ENCODE assay signal across 9 cellular contexts in genomic region chr9:82606761-82607382, GRCh38.
A peak's percentile ranks its signal among the peaks of the same experiment; 100 is the strongest.
DNase-seq lines count a peak whose midpoint lies in the region; ATAC-seq and TF ChIP-seq lines count a peak whose summit lies in the region.
"Had no signal": no experiment of that assay in that cellular context is flagged by ENCODE, and none has a peak within 500 bp of the region (broad histone marks: within the 10 kb centered on the region; RNA-seq: fewer than 3 reads in every experiment).

No MANE protein-coding gene starts in this region.

- TF ChIP-seq CTCF in esophagus squamous epithelium (IDR thresholded peaks at IDR 0.05) = peak; percentile 16 to 64 (median 46)

- POLR2A ChIA-PET in naive thymus-derived CD4-positive, alpha-beta T cell (lab: Charles Lee) = no interaction called here

- H3K4me3 ChIP-seq in esophagus squamous epithelium = no peak overlapping the region
- H3K4me3 ChIP-seq in naive thymus-derived CD4-positive, alpha-beta T cell (ENCODE audit: low read length) = no peak overlapping the region
- H3K4me3 ChIP-seq: BLaER1 treated with 17β-estradiol and CSF1 and Interleukin-3, amounts not matched to agents 10 nM and 100 nM had no signal

- peak; percentile 34 for ATAC-seq in naive thymus-derived CD4-positive, alpha-beta T cell
- ATAC-seq in stimulated activated effector memory CD8-positive, alpha-beta T cell treated with anti-CD3 and anti-CD28 coated beads, Interleukin-12 subunit alpha, Interleukin-12 subunit beta, amount 100 ng/mL, for 72 hours = no peak
- no peak for ATAC-seq in HG03460 (IDR thresholded peaks at IDR 0.05; ENCODE audit: unreplicated experiment)

- H3K4me1 Mint-ChIP-seq in naive thymus-derived CD4-positive, alpha-beta T cell = no peaks in the 10 kb centered on the region
- no peaks in the 10 kb centered on the region for H3K4me1 Mint-ChIP-seq in stimulated activated effector memory CD8-positive, alpha-beta T cell treated with anti-CD3 and anti-CD28 coated beads, Interleukin-12 subunit alpha, Interleukin-12 subunit beta, amount 100 ng/mL, for 72 hours

- H3K27ac Mint-ChIP-seq in naive thymus-derived CD4-positive, alpha-beta T cell = no peak overlapping the region
- H3K27ac Mint-ChIP-seq in stimulated activated effector memory CD8-positive, alpha-beta T cell treated with anti-CD3 and anti-CD28 coated beads, Interleukin-12 subunit alpha, Interleukin-12 subunit beta, amount 100 ng/mL, for 72 hours = no peak overlapping the region

- peaks cover 0 to 7% (median 0%) of the 10 kb centered on the region in 11 donors for H3K9me3 Mint-ChIP-seq in naive thymus-derived CD4-positive, alpha-beta T cell
- H3K9me3 Mint-ChIP-seq in stimulated activated effector memory CD8-positive, alpha-beta T cell treated with anti-CD3 and anti-CD28 coated beads, Interleukin-12 subunit alpha, Interleukin-12 subunit beta, amount 100 ng/mL, for 72 hours = peaks cover 3% of the 10 kb centered on the region

- H3K4me3 Mint-ChIP-seq in naive thymus-derived CD4-positive, alpha-beta T cell = no peak overlapping the region
- no peak overlapping the region for H3K4me3 Mint-ChIP-seq in stimulated activated effector memory CD8-positive, alpha-beta T cell treated with anti-CD3 and anti-CD28 coated beads, Interleukin-12 subunit alpha, Interleukin-12 subunit beta, amount 100 ng/mL, for 72 hours

- no peaks in the 10 kb centered on the region for H3K27me3 ChIP-seq in esophagus squamous epithelium
- no peaks in the 10 kb centered on the region for H3K27me3 ChIP-seq in naive thymus-derived CD4-positive, alpha-beta T cell (ENCODE audit: control insufficient read depth in 2 of 2, insufficient read depth in 2 of 2, low read length in 2 of 2)
- H3K27me3 ChIP-seq: BLaER1 treated with 17β-estradiol and CSF1 and Interleukin-3, amounts not matched to agents 10 nM and 100 nM had no signal

- H3K9me3 ChIP-seq in esophagus squamous epithelium = no peaks in the 10 kb centered on the region
- H3K9me3 ChIP-seq in naive thymus-derived CD4-positive, alpha-beta T cell (ENCODE audit: control insufficient read depth in 2 of 3, low read length in 3 of 3) = no peaks in the 10 kb centered on the region
- H3K9me3 ChIP-seq: BLaER1 treated with 17β-estradiol and CSF1 and Interleukin-3, amounts not matched to agents 10 nM and 100 nM had no signal

- CTCF ChIA-PET in naive thymus-derived CD4-positive, alpha-beta T cell (lab: Charles Lee) = no interaction called here

- no peak for TF ChIP-seq POLR2A in esophagus squamous epithelium (IDR thresholded peaks at IDR 0.05)

- peaks cover 0 to 12% (median 0%) of the 10 kb centered on the region in 3 donors for H3K4me1 ChIP-seq in esophagus squamous epithelium
- no peaks in the 10 kb centered on the region for H3K4me1 ChIP-seq in naive thymus-derived CD4-positive, alpha-beta T cell (ENCODE audit: control insufficient read depth in 2 of 2, insufficient read depth in 2 of 2, low read length in 2 of 2)
- H3K4me1 ChIP-seq: BLaER1 treated with 17β-estradiol and CSF1 and Interleukin-3, amounts not matched to agents 10 nM and 100 nM had no signal

- no peak overlapping the region for H3K27ac ChIP-seq in esophagus squamous epithelium
- H3K27ac ChIP-seq in naive thymus-derived CD4-positive, alpha-beta T cell (ENCODE audit: low read depth, low read length) = no peak overlapping the region
- H3K27ac ChIP-seq: BLaER1 treated with 17β-estradiol and CSF1 and Interleukin-3, amounts not matched to agents 10 nM and 100 nM had no signal

- DNase-seq in NCI-H2196 (lab: John Stamatoyannopoulos, UW; ENCODE audit: unreplicated experiment) (peak; percentile 48), NCI-H2196 treated with DMSO at 0.1 percent for 48 hours (lab: John Stamatoyannopoulos, UW; ENCODE audit: unreplicated experiment) (no peak), HuH-7.5 (ENCODE audit: low spot score) (peak; percentile 43), RKO (ENCODE audit: low spot score) (peak; percentile 61), esophagus squamous epithelium (lab: John Stamatoyannopoulos, UW) (no peak)
- DNase-seq in naive thymus-derived CD4-positive, alpha-beta T cell = no peak
- DNase-seq in stimulated activated effector memory CD8-positive, alpha-beta T cell treated with anti-CD3 and anti-CD28 coated beads, Interleukin-12 subunit alpha, Interleukin-12 subunit beta, amount 100 ng/mL, for 72 hours (ENCODE audit: low spot score in 2 of 2) = no peak

- intact Hi-C loops in esophagus squamous epithelium (cut with DNase I) = no loop called here
- intact Hi-C loops in naive thymus-derived CD4-positive, alpha-beta T cell (cut with micrococcal nuclease) = no loop called here

- no peaks in the 10 kb centered on the region for H3K36me3 Mint-ChIP-seq in naive thymus-derived CD4-positive, alpha-beta T cell
- H3K36me3 Mint-ChIP-seq in stimulated activated effector memory CD8-positive, alpha-beta T cell treated with anti-CD3 and anti-CD28 coated beads, Interleukin-12 subunit alpha, Interleukin-12 subunit beta, amount 100 ng/mL, for 72 hours = no peaks in the 10 kb centered on the region

- no peaks in the 10 kb centered on the region for H3K27me3 Mint-ChIP-seq in naive thymus-derived CD4-positive, alpha-beta T cell

- H3K36me3 ChIP-seq in esophagus squamous epithelium = no peaks in the 10 kb centered on the region
- no peaks in the 10 kb centered on the region for H3K36me3 ChIP-seq in naive thymus-derived CD4-positive, alpha-beta T cell (ENCODE audit: control insufficient read depth in 2 of 3, insufficient read depth in 3 of 3, low read length in 3 of 3)
- H3K36me3 ChIP-seq: BLaER1 treated with 17β-estradiol and CSF1 and Interleukin-3, amounts not matched to agents 10 nM and 100 nM had no signal

- 26 to 50% methylated on average over 2 to 4 of the region's 4 CpGs for WGBS in esophagus squamous epithelium, 2 donors

Comparison
In these comparisons a context has a peak if more than half of its experiments do, and no peak if none do; other contexts are left out.
1. DNase-seq: peak in NCI-H2196 (single experiment), HuH-7.5 (single experiment) and RKO (single experiment); none in NCI-H2196 treated with DMSO at 0.1 percent for 48 hours (single experiment), esophagus squamous epithelium (single experiment), naive thymus-derived CD4-positive, alpha-beta T cell (0 of 9) and stimulated activated effector memory CD8-positive, alpha-beta T cell treated with anti-CD3 and anti-CD28 coated beads, Interleukin-12 subunit alpha, Interleukin-12 subunit beta, amount 100 ng/mL, for 72 hours (0 of 2).